15 cellular contexts compared by ENCODE assay signal in the genomic region with DNA sequence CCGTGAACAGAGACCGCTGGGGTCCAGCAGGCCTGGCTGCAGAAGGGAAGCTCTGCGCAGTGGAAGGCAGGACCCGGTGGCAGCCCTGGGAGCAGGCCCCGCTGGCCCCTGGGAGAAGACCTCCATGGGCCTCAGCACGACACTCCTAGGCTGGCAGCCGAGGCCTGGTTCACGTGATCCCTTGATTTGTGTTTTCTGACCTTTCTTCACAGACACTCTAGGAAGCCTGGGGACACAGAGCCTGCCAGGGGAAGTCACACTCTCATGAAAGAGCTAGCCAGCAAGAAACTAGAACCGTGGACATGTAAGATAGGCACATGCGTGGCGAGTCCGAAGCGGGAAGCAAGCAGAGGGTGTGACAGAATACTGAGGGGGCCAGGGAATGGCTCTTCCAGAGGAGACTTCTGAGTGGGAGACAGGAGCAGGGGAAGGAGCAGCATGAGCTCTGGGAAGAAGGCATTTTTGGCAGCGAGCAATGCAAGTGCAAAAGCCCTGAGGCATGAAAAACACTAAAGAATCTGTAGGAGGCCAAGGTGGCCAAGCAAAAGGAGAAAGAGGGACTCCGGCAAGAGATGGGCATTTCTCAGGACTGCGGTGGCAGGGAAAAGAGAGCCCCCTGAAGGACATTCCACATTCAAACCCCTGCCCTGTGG. TPM values are rescaled to one million over a fixed set of nuclear protein-coding genes. Genes with fewer than 3 reads are reported as not detected.
A peak's percentile ranks its signal among the peaks of the same experiment; 100 is the strongest.
DNase-seq lines count a peak whose midpoint lies in the region; ATAC-seq and TF ChIP-seq lines count a peak whose summit lies in the region.
"Had no signal": no experiment of that assay in that cellular context is flagged by ENCODE, and none has a peak within 500 bp of the region (broad histone marks: within the 10 kb centered on the region; RNA-seq: fewer than 3 reads in every experiment).

No MANE protein-coding gene starts in this region.

- H3K4me3 ChIP-seq in ACC112 (ENCODE audit: low read depth, low read length) (no peak overlapping the region), WI38 (ENCODE audit: low read depth, low read length) (peak overlapping the region; percentile 95; the same call in 1 of the 2 replicates), hepatocyte (no peak overlapping the region), rectal smooth muscle tissue (ENCODE audit: low read length) (peak overlapping the region; percentile 60)

- DNase-seq in hepatocyte (ENCODE audit: low spot score) (no peak), SHP77 (lab: John Stamatoyannopoulos, UW) (no peak), SKM-1 (lab: John Stamatoyannopoulos, UW; ENCODE audit: unreplicated experiment) (no peak), amniotic stem cell (lab: John Stamatoyannopoulos, UW) (no peak)
- DNase-seq: activated naive CD8-positive, alpha-beta T cell treated with anti-CD3 and anti-CD28 coated beads for 36 hours; effector CD4-positive, alpha-beta T cell; hippocampal formation; NCI-H1694 had no signal

- ATAC-seq in HG03175 (IDR thresholded peaks at IDR 0.05; ENCODE audit: unreplicated experiment) = no peak
- ATAC-seq: stimulated activated effector memory CD8-positive, alpha-beta T cell treated with anti-CD3 and anti-CD28 coated beads, Interleukin-12 subunit alpha, Interleukin-12 subunit beta, amount 100 ng/mL, for 72 hours had no signal

- H3K4me1 ChIP-seq in ACC112 (ENCODE audit: control insufficient read depth, insufficient read depth, low read length, unreplicated experiment) (peaks cover 55% of the 10 kb centered on the region), hepatocyte (ENCODE audit: insufficient read depth) (peaks cover 35% of the 10 kb centered on the region), rectal smooth muscle tissue (ENCODE audit: control insufficient read depth, insufficient read depth, low read length) (peaks cover 32% of the 10 kb centered on the region)

- H3K9me2 ChIP-seq in hepatocyte (replicated peaks; ENCODE audit: insufficient read depth) = no peaks in the 10 kb centered on the region

- 80% methylated on average over 16 of the region's 16 CpGs for WGBS in hepatocyte (ENCODE audit: low lambda C conversion rate, missing lambda C conversion rate)

- H3K9me3 ChIP-seq in hepatocyte (ENCODE audit: low read depth) = no peaks in the 10 kb centered on the region

- H2AFZ ChIP-seq in ACC112 (ENCODE audit: low read length, unreplicated experiment) (no peak overlapping the region), hepatocyte (no peak overlapping the region)

- peak overlapping the region; percentile 16 for H3K4me2 ChIP-seq in hepatocyte

- H3K79me2 ChIP-seq in ACC112 (ENCODE audit: control insufficient read depth, insufficient read depth, low read length, unreplicated experiment) (peaks cover 34% of the 10 kb centered on the region), hepatocyte (peaks cover 34% of the 10 kb centered on the region)

- no peaks in the 10 kb centered on the region for H3K27me3 ChIP-seq in ACC112 (ENCODE audit: insufficient read depth, low read length)
- H3K27me3 ChIP-seq in hepatocyte = no peaks in the 10 kb centered on the region
- no peaks in the 10 kb centered on the region for H3K27me3 ChIP-seq in rectal smooth muscle tissue (ENCODE audit: control insufficient read depth, insufficient read depth, low read length)

- no peaks in the 10 kb centered on the region for H4K20me1 ChIP-seq in hepatocyte (ENCODE audit: insufficient read depth, poor library complexity, severe bottlenecking)

- no peak for TF ChIP-seq CTCF in WI38 (IDR thresholded peaks at IDR 0.05; ENCODE audit: low read depth, low read length)
- TF ChIP-seq CTCF in hepatocyte (IDR thresholded peaks at IDR 0.05; ENCODE audit: poor library complexity) = no peak

- H3K27ac ChIP-seq in ACC112 (ENCODE audit: low read depth, low read length) (peak overlapping the region; percentile 94), hepatocyte (peak overlapping the region; percentile 79), rectal smooth muscle tissue (ENCODE audit: low read depth, low read length) (peak overlapping the region; percentile 99)

- peak overlapping the region; percentile 36 for H3K9ac ChIP-seq in rectal smooth muscle tissue (ENCODE audit: low read length)

- H3K36me3 ChIP-seq in ACC112 (ENCODE audit: insufficient read depth, low read length) (no peaks in the 10 kb centered on the region), hepatocyte (replicated peaks; ENCODE audit: insufficient read depth, low read depth) (no peaks in the 10 kb centered on the region), rectal smooth muscle tissue (ENCODE audit: control insufficient read depth, insufficient read depth, low read length) (peaks cover 34% of the 10 kb centered on the region)

RNA-seq across cellular contexts. Expression of a gene that starts 26.6 kb away (rescaled TPM):
- total RNA-seq in hepatocyte = 0.60 TPM in 1 of 2 replicates, not detected in the other
- 0.27 TPM in 1 of 2 replicates, not detected in the other for polyA plus RNA-seq in hepatocyte
- total RNA-seq: activated CD8-positive, alpha-beta memory T cell treated with anti-CD3 and anti-CD28 coated beads for 36 hours; activated naive CD8-positive, alpha-beta T cell treated with anti-CD3 and anti-CD28 coated beads for 36 hours; T-helper 2 cell treated with Interferon-gamma antibody and Interleukin-4, amounts not matched to agents 100 ng/mL and 5 ng/mL, for 36 hours had no signal

RNA-seq across cellular contexts. Expression of a gene that starts 47.8 kb away (rescaled TPM):
- total RNA-seq in hepatocyte = 8.9 and 9.1 TPM in 2 replicates
- polyA plus RNA-seq in hepatocyte = 12.9 and 14.4 TPM in 2 replicates

Comparison
In these comparisons a context has a peak if more than half of its experiments do, and no peak if none do; other contexts are left out.
1. H3K4me3 ChIP-seq: peak in WI38 (single experiment) and rectal smooth muscle tissue (single experiment); none in ACC112 (single experiment) and hepatocyte (single experiment).
2. Peak in every context shown above with its lines, with median percentiles within 50 percentile points of each other: H3K27ac ChIP-seq.